ENCODE assay signal across 1 cellular context in the genomic region with DNA sequence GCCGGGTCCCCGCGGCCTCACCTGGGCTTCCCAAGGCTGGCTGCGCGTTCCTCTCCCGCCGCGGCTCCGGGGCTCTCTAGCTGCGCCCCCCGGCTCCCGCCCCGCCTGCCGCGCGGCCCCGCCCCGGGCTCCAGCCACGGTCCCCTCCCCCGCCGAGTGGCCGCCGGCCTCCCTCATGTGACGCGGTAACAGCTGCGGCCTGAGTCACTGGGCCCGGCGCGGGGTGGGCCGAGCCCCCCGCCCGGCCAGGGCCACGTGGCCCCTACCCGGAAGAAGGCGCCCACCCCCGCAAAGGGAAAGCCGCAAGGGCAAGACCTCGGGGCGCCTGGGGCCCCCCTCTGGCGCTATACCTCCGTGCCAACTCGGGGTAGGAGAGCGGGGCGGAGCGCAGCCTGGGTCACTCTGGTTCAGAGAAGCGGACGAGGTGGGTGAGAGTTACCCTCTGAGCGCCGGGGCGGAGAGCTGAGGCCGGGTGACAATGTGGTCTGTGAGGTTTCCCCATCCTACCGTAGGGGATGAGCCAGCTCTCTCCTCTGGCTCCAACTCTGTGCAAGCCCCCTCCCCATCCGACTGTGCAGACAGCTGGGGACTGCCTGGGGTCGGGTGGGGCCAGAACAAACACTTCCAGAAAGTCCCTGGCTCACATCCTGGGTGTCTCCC.
TF ChIP-seq lines count a peak whose summit lies in the region.

A gene with protein sequence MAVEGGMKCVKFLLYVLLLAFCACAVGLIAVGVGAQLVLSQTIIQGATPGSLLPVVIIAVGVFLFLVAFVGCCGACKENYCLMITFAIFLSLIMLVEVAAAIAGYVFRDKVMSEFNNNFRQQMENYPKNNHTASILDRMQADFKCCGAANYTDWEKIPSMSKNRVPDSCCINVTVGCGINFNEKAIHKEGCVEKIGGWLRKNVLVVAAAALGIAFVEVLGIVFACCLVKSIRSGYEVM (minus strand): TSS at position 78 of the 660 bp plus-strand sequence. CDS start 668 bp downstream, outside the sequence.

TF ChIP-seq in HepG2, 621 proteins besides CTCF, POLR2A, EP300 and RAD21 (continued from another document and continues in another):
- TF ChIP-seq, protein P1, sequence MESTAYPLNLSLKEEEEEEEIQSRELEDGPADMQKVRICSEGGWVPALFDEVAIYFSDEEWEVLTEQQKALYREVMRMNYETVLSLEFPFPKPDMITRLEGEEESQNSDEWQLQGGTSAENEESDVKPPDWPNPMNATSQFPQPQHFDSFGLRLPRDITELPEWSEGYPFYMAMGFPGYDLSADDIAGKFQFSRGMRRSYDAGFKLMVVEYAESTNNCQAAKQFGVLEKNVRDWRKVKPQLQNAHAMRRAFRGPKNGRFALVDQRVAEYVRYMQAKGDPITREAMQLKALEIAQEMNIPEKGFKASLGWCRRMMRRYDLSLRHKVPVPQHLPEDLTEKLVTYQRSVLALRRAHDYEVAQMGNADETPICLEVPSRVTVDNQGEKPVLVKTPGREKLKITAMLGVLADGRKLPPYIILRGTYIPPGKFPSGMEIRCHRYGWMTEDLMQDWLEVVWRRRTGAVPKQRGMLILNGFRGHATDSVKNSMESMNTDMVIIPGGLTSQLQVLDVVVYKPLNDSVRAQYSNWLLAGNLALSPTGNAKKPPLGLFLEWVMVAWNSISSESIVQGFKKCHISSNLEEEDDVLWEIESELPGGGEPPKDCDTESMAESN (CRISPR knock-in tag; conservative IDR thresholded peaks at IDR 0.05): peak; percentile 72; the same call in 1 of the 2 replicates
- TF ChIP-seq ZNF160 (CRISPR knock-in tag; IDR thresholded peaks at IDR 0.05) (no peak), ZNF569 (CRISPR knock-in tag; IDR thresholded peaks at IDR 0.05; ENCODE audit: borderline replicate concordance) (no peak), KDM6A (CRISPR knock-in tag; IDR thresholded peaks at IDR 0.05; ENCODE audit: low read depth) (no peak), ZNF546 (CRISPR knock-in tag; conservative IDR thresholded peaks at IDR 0.05) (no peak), GABPA (IDR thresholded peaks at IDR 0.05; ENCODE audit: low read depth, low read length) (no peak), GABPA (CRISPR knock-in tag; IDR thresholded peaks at IDR 0.05; ENCODE audit: low read depth) (no peak), CBFB (CRISPR knock-in tag; IDR thresholded peaks at IDR 0.05) (no peak), HOXD1 (CRISPR knock-in tag; IDR thresholded peaks at IDR 0.05) (peak; percentile 71; the same call in 1 of the 2 replicates), ZNF205 (CRISPR knock-in tag; IDR thresholded peaks at IDR 0.05) (no peak), ZNF780A (CRISPR knock-in tag; IDR thresholded peaks at IDR 0.05) (0 out of 2 replicates have a peak, but pooled peaks have one; percentile 38), GATA4 (IDR thresholded peaks at IDR 0.05; ENCODE audit: borderline replicate concordance, low read depth) (no peak; the same call in 1 of the 2 replicates), MED8 (CRISPR knock-in tag; IDR thresholded peaks at IDR 0.05; ENCODE audit: insufficient replicate concordance) (no peak), RFXAP (CRISPR knock-in tag; IDR thresholded peaks at IDR 0.05; ENCODE audit: borderline replicate concordance) (no peak), SALL1 (CRISPR knock-in tag; IDR thresholded peaks at IDR 0.05) (peak; percentile 59; the same call in 1 of the 2 replicates), KMT2A (CRISPR knock-in tag; IDR thresholded peaks at IDR 0.05) (no peak), ZNF530 (CRISPR knock-in tag; IDR thresholded peaks at IDR 0.05; ENCODE audit: low read depth) (no peak), ZFP62 (CRISPR knock-in tag; IDR thresholded peaks at IDR 0.05) (no peak), NR2C2 (CRISPR knock-in tag; IDR thresholded peaks at IDR 0.05; ENCODE audit: borderline replicate concordance) (no peak), ZNF44 (CRISPR knock-in tag; IDR thresholded peaks at IDR 0.05) (no peak), ZNF777 (CRISPR knock-in tag; IDR thresholded peaks at IDR 0.05) (peak; percentile 13; the same call in 1 of the 2 replicates), HMG20B (CRISPR knock-in tag; conservative IDR thresholded peaks at IDR 0.05) (no peak), ZNF136 (CRISPR knock-in tag; IDR thresholded peaks at IDR 0.05; ENCODE audit: low read depth) (no peak), HHEX (CRISPR knock-in tag; IDR thresholded peaks at IDR 0.05) (no peak), ETV6 (CRISPR knock-in tag; conservative IDR thresholded peaks at IDR 0.05) (no peak), ZMYM4 (CRISPR knock-in tag; IDR thresholded peaks at IDR 0.05) (no peak; the same call in 1 of the 2 replicates), ELF4 (CRISPR knock-in tag; IDR thresholded peaks at IDR 0.05; ENCODE audit: borderline replicate concordance) (no peak; the same call in 1 of the 2 replicates), TBX3 (IDR thresholded peaks at IDR 0.05; ENCODE audit: borderline replicate concordance) (no peak), ZNF556 (CRISPR knock-in tag; IDR thresholded peaks at IDR 0.05; ENCODE audit: borderline replicate concordance) (peak; percentile 81), TP53 (CRISPR knock-in tag; conservative IDR thresholded peaks at IDR 0.05) (no peak), ZNF660 (CRISPR knock-in tag; IDR thresholded peaks at IDR 0.05; ENCODE audit: borderline replicate concordance, low read depth) (no peak), SIN3A (IDR thresholded peaks at IDR 0.05; ENCODE audit: borderline replicate concordance, low read depth, low read length) (peak; percentile 33; the same call in 1 of the 2 replicates)
- TF ChIP-seq, protein P2, sequence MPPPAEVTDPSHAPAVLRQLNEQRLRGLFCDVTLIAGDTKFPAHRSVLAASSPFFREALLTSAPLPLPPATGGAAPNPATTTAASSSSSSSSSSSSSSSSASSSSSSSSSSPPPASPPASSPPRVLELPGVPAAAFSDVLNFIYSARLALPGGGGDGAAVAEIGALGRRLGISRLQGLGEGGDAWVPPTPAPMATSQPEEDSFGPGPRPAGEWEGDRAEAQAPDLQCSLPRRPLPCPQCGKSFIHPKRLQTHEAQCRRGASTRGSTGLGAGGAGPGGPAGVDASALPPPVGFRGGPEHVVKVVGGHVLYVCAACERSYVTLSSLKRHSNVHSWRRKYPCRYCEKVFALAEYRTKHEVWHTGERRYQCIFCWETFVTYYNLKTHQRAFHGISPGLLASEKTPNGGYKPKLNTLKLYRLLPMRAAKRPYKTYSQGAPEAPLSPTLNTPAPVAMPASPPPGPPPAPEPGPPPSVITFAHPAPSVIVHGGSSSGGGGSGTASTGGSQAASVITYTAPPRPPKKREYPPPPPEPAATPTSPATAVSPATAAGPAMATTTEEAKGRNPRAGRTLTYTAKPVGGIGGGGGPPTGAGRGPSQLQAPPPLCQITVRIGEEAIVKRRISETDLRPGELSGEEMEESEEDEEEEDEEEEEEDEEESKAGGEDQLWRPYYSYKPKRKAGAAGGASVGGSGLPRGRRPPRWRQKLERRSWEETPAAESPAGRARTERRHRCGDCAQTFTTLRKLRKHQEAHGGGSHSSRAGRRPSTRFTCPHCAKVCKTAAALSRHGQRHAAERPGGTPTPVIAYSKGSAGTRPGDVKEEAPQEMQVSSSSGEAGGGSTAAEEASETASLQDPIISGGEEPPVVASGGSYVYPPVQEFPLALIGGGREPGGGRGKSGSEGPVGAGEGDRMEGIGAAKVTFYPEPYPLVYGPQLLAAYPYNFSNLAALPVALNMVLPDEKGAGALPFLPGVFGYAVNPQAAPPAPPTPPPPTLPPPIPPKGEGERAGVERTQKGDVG (CRISPR knock-in tag; IDR thresholded peaks at IDR 0.05; ENCODE audit: borderline replicate concordance): no peak
- TF ChIP-seq, protein P3, sequence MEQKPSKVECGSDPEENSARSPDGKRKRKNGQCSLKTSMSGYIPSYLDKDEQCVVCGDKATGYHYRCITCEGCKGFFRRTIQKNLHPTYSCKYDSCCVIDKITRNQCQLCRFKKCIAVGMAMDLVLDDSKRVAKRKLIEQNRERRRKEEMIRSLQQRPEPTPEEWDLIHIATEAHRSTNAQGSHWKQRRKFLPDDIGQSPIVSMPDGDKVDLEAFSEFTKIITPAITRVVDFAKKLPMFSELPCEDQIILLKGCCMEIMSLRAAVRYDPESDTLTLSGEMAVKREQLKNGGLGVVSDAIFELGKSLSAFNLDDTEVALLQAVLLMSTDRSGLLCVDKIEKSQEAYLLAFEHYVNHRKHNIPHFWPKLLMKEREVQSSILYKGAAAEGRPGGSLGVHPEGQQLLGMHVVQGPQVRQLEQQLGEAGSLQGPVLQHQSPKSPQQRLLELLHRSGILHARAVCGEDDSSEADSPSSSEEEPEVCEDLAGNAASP (CRISPR knock-in tag; IDR thresholded peaks at IDR 0.05; ENCODE audit: borderline replicate concordance): 0 out of 2 replicates have a peak, but pooled peaks have one; percentile 18
- TF ChIP-seq, protein P4, sequence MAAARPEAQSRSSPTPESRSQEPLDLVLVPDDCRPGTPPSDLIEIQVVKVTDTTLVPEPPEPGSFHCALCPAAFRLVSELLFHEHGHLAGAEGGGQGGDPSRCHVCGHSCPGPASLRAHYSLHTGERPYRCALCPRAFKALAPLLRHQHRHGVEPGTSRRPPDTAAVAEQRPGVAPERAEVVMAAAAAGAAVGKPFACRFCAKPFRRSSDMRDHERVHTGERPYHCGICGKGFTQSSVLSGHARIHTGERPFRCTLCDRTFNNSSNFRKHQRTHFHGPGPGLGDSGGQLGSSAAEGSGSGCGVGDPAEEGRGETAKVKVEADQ (CRISPR knock-in tag; IDR thresholded peaks at IDR 0.05; ENCODE audit: borderline replicate concordance): no peak
- TF ChIP-seq, protein P5, sequence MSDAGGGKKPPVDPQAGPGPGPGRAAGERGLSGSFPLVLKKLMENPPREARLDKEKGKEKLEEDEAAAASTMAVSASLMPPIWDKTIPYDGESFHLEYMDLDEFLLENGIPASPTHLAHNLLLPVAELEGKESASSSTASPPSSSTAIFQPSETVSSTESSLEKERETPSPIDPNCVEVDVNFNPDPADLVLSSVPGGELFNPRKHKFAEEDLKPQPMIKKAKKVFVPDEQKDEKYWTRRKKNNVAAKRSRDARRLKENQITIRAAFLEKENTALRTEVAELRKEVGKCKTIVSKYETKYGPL (CRISPR knock-in tag; IDR thresholded peaks at IDR 0.05): no peak
- TF ChIP-seq, protein P6, sequence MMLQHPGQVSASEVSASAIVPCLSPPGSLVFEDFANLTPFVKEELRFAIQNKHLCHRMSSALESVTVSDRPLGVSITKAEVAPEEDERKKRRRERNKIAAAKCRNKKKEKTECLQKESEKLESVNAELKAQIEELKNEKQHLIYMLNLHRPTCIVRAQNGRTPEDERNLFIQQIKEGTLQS (CRISPR knock-in tag; IDR thresholded peaks at IDR 0.05): peak; percentile 51; the same call in 1 of the 2 replicates
- TF ChIP-seq, protein P7, sequence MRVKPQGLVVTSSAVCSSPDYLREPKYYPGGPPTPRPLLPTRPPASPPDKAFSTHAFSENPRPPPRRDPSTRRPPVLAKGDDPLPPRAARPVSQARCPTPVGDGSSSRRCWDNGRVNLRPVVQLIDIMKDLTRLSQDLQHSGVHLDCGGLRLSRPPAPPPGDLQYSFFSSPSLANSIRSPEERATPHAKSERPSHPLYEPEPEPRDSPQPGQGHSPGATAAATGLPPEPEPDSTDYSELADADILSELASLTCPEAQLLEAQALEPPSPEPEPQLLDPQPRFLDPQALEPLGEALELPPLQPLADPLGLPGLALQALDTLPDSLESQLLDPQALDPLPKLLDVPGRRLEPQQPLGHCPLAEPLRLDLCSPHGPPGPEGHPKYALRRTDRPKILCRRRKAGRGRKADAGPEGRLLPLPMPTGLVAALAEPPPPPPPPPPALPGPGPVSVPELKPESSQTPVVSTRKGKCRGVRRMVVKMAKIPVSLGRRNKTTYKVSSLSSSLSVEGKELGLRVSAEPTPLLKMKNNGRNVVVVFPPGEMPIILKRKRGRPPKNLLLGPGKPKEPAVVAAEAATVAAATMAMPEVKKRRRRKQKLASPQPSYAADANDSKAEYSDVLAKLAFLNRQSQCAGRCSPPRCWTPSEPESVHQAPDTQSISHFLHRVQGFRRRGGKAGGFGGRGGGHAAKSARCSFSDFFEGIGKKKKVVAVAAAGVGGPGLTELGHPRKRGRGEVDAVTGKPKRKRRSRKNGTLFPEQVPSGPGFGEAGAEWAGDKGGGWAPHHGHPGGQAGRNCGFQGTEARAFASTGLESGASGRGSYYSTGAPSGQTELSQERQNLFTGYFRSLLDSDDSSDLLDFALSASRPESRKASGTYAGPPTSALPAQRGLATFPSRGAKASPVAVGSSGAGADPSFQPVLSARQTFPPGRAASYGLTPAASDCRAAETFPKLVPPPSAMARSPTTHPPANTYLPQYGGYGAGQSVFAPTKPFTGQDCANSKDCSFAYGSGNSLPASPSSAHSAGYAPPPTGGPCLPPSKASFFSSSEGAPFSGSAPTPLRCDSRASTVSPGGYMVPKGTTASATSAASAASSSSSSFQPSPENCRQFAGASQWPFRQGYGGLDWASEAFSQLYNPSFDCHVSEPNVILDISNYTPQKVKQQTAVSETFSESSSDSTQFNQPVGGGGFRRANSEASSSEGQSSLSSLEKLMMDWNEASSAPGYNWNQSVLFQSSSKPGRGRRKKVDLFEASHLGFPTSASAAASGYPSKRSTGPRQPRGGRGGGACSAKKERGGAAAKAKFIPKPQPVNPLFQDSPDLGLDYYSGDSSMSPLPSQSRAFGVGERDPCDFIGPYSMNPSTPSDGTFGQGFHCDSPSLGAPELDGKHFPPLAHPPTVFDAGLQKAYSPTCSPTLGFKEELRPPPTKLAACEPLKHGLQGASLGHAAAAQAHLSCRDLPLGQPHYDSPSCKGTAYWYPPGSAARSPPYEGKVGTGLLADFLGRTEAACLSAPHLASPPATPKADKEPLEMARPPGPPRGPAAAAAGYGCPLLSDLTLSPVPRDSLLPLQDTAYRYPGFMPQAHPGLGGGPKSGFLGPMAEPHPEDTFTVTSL (CRISPR knock-in tag; IDR thresholded peaks at IDR 0.05; ENCODE audit: borderline replicate concordance): no peak
- TF ChIP-seq, protein P8, sequence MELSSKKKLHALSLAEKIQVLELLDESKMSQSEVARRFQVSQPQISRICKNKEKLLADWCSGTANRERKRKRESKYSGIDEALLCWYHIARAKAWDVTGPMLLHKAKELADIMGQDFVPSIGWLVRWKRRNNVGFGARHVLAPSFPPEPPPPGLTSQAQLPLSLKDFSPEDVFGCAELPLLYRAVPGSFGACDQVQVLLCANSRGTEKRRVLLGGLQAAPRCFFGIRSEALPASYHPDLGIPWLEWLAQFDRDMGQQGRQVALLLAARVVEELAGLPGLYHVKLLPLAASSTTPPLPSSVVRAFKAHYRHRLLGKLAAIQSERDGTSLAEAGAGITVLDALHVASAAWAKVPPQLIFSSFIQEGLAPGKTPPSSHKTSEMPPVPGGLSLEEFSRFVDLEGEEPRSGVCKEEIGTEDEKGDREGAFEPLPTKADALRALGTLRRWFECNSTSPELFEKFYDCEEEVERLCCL (CRISPR knock-in tag; IDR thresholded peaks at IDR 0.05; ENCODE audit: borderline replicate concordance): no peak
- TF ChIP-seq, protein P9, sequence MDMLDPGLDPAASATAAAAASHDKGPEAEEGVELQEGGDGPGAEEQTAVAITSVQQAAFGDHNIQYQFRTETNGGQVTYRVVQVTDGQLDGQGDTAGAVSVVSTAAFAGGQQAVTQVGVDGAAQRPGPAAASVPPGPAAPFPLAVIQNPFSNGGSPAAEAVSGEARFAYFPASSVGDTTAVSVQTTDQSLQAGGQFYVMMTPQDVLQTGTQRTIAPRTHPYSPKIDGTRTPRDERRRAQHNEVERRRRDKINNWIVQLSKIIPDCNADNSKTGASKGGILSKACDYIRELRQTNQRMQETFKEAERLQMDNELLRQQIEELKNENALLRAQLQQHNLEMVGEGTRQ (IDR thresholded peaks at IDR 0.05; ENCODE audit: low read depth, low read length): peak; percentile 52; the same call in 1 of the 2 replicates
- TF ChIP-seq, protein P9 (CRISPR knock-in tag; IDR thresholded peaks at IDR 0.05; ENCODE audit: borderline replicate concordance): peak; percentile 82; the same call in 1 of the 2 replicates
